In genomic region chr10:73899401-73899780, GRCh38 we compare ENCODE assay signal across 10 cellular contexts. TPM values are rescaled to one million over a fixed set of nuclear protein-coding genes. Genes with fewer than 3 reads are reported as not detected.
DNase-seq lines count a peak whose midpoint lies in the region; TF ChIP-seq lines count a peak whose summit lies in the region.
"Had no signal": no experiment of that assay in that cellular context is flagged by ENCODE, and none has a peak within 500 bp of the region (broad histone marks: within the 10 kb centered on the region; RNA-seq: fewer than 3 reads in every experiment).

No MANE protein-coding gene starts in this region.

- H3K27me3 ChIP-seq in ovary = no peaks in the 10 kb centered on the region

- H3K4me1 Mint-ChIP-seq in progenitor cell of endocrine pancreas (ENCODE audit: low read depth) = peaks cover 3% of the 10 kb centered on the region
- peaks cover 2% of the 10 kb centered on the region for H3K4me1 Mint-ChIP-seq in activated naive CD8-positive, alpha-beta T cell treated with anti-CD3 and anti-CD28 coated beads for 36 hours

- DNase-seq in DMS53 (lab: John Stamatoyannopoulos, UW) = peak; percentile 59
- peak; percentile 96 for DNase-seq in NCI-H226
- peak; percentile 88 for DNase-seq in dermis blood vessel endothelial cell
- no peak for DNase-seq in progenitor cell of endocrine pancreas (ENCODE audit: low spot score, unreplicated experiment)
- DNase-seq in ovary = no peak
- DNase-seq in stimulated activated naive CD4-positive, alpha-beta T cell (lab: John Stamatoyannopoulos, UW) = no peak
- DNase-seq in activated naive CD8-positive, alpha-beta T cell treated with anti-CD3 and anti-CD28 coated beads for 36 hours = no peak
- no peak for DNase-seq in activated gamma-delta T cell (lab: John Stamatoyannopoulos, UW)
- DNase-seq: activated CD4-positive, CD25-positive, alpha-beta regulatory T cell had no signal

- H3K27ac Mint-ChIP-seq in progenitor cell of endocrine pancreas = peak overlapping the region; percentile 48
- no peak overlapping the region for H3K27ac Mint-ChIP-seq in activated naive CD8-positive, alpha-beta T cell treated with anti-CD3 and anti-CD28 coated beads for 36 hours

- H3K9me3 Mint-ChIP-seq in progenitor cell of endocrine pancreas (ENCODE audit: low read depth) = no peaks in the 10 kb centered on the region
- H3K9me3 Mint-ChIP-seq in activated naive CD8-positive, alpha-beta T cell treated with anti-CD3 and anti-CD28 coated beads for 36 hours = no peaks in the 10 kb centered on the region

- no peak overlapping the region for H3K4me3 ChIP-seq in ovary
- H3K4me3 ChIP-seq: prostate gland had no signal

- H3K27ac ChIP-seq in ovary = no peak overlapping the region
- H3K27ac ChIP-seq: prostate gland had no signal

- H3K36me3 Mint-ChIP-seq in progenitor cell of endocrine pancreas (ENCODE audit: insufficient read depth) = no peaks in the 10 kb centered on the region
- no peaks in the 10 kb centered on the region for H3K36me3 Mint-ChIP-seq in activated naive CD8-positive, alpha-beta T cell treated with anti-CD3 and anti-CD28 coated beads for 36 hours

- H3K4me1 ChIP-seq in ovary (ENCODE audit: insufficient read depth) = no peaks in the 10 kb centered on the region
- H3K4me1 ChIP-seq: prostate gland had no signal

- TF ChIP-seq CTCF in progenitor cell of endocrine pancreas (IDR thresholded peaks at IDR 0.05; ENCODE audit: unreplicated experiment) = no peak
- no peak for TF ChIP-seq CTCF in ovary (IDR thresholded peaks at IDR 0.05)

- intact Hi-C loops in ovary (cut with DNase I) = no loop called here

- 68 to 71% (median 68%) methylated on average over 4 of the region's 4 CpGs for WGBS in ovary, 3 donors

- no peaks in the 10 kb centered on the region for H3K36me3 ChIP-seq in ovary
- H3K36me3 ChIP-seq: prostate gland had no signal

- H3K9me3 ChIP-seq in ovary = no peaks in the 10 kb centered on the region
- H3K9me3 ChIP-seq: prostate gland had no signal

- TF ChIP-seq EP300 in ovary (IDR thresholded peaks at IDR 0.05) = no peak

- H3K4me3 Mint-ChIP-seq in progenitor cell of endocrine pancreas (ENCODE audit: low read depth) = no peak overlapping the region
- no peak overlapping the region for H3K4me3 Mint-ChIP-seq in activated naive CD8-positive, alpha-beta T cell treated with anti-CD3 and anti-CD28 coated beads for 36 hours

- TF ChIP-seq POLR2A in ovary (IDR thresholded peaks at IDR 0.05) = no peak

- H3K27me3 Mint-ChIP-seq in progenitor cell of endocrine pancreas = peaks cover 21% of the 10 kb centered on the region
- peaks cover 36% of the 10 kb centered on the region for H3K27me3 Mint-ChIP-seq in activated naive CD8-positive, alpha-beta T cell treated with anti-CD3 and anti-CD28 coated beads for 36 hours

RNA-seq across cellular contexts. Expression of gene PLAU, which starts 11.5 kb away (rescaled TPM):
- total RNA-seq in dermis blood vessel endothelial cell = 13.4 and 13.8 TPM in 2 replicates
- 0.38 and 0.93 TPM in 2 replicates for total RNA-seq in progenitor cell of endocrine pancreas
- 1 to 10 TPM in 4 of 7 donors, under 1 TPM in 3; 0.24 to 7.6 (median 4.6) TPM for total RNA-seq in ovary
- polyA plus RNA-seq in ovary = 10 to 100 TPM in 1 of 2 donors, 1 to 10 TPM in 1; 1.7 to 12.6 TPM
- under 1 TPM in 1 of 2 experiments, not detected in 1; 0.12 TPM for total RNA-seq in activated naive CD8-positive, alpha-beta T cell treated with anti-CD3 and anti-CD28 coated beads for 36 hours

RNA-seq across cellular contexts. Expression of gene CAMK2G, which starts 25.0 kb away (rescaled TPM):
- total RNA-seq in dermis blood vessel endothelial cell = 27.9 and 35.1 TPM in 2 replicates
- 20.8 and 24.5 TPM in 2 replicates for total RNA-seq in progenitor cell of endocrine pancreas
- 10 to 100 TPM in 6 of 7 donors, 1 to 10 TPM in 1; 9.8 to 25.0 (median 16.7) TPM for total RNA-seq in ovary
- polyA plus RNA-seq in ovary = 10 to 100 TPM; 12.6 to 42.9 TPM
- 10 to 100 TPM; 16.5 to 17.4 TPM for total RNA-seq in activated naive CD8-positive, alpha-beta T cell treated with anti-CD3 and anti-CD28 coated beads for 36 hours

Comparison
In these comparisons a context has a peak if more than half of its experiments do, and no peak if none do; other contexts are left out.
1. DNase-seq: peak in DMS53 (single experiment), NCI-H226 (single experiment) and dermis blood vessel endothelial cell (single experiment); none in progenitor cell of endocrine pancreas (single experiment), ovary (0 of 5), stimulated activated naive CD4-positive, alpha-beta T cell (0 of 6), activated naive CD8-positive, alpha-beta T cell treated with anti-CD3 and anti-CD28 coated beads for 36 hours (single experiment) and activated gamma-delta T cell (single experiment).